Comparison of ENCODE assay signal across 13 cellular contexts in the genomic region with DNA sequence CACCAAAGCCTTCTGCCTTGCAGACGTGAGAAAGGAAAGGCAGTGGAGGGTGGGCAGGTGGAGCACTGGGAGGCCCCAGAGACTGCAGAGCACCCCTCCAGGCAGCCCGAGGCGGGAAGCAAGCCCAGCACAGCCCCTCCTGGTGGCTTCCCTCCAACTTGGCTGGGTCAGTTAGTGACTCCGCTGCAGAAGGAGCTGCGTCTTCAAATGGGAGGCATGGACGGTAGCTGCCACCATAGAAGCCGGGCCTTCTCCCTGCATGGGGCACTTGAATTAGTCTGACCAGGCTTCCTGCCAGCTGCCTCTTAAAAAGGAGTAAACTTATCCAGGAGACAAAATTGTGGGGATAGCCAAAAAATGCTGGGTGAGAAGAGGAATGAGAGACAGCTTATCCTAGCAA.
"Had no signal": no experiment of that assay in that cellular context is flagged by ENCODE, and none has a peak within 500 bp of the region (broad histone marks: within the 10 kb centered on the region; RNA-seq: fewer than 3 reads in every experiment).

No MANE protein-coding gene starts in this region.

- H3K27me3 ChIP-seq: dorsolateral prefrontal cortex, upper lobe of left lung had no signal

- H3K36me3 ChIP-seq: upper lobe of left lung had no signal

- H3K4me3 ChIP-seq: dorsolateral prefrontal cortex, upper lobe of left lung had no signal

- H3K27ac ChIP-seq: upper lobe of left lung had no signal

- DNase-seq: activated CD4-positive, alpha-beta T cell treated with anti-CD3 and anti-CD28 coated beads for 1 hour; activated CD4-positive, alpha-beta T cell treated with anti-CD3 and anti-CD28 coated beads, Interleukin-2, amount 50 U/mL, for 48 hours; activated CD8-positive, alpha-beta memory T cell treated with anti-CD3 and anti-CD28 coated beads, Interleukin-2, amount 10 ng/mL, durations not matched to agents 7 days and 5 days; activated effector memory CD4-positive, alpha-beta T cell treated with anti-CD3 and anti-CD28 coated beads, Interleukin-2, amount 50 U/mL, for 16 hours; activated T-cell treated with anti-CD3 and anti-CD28 coated beads, Interleukin-2, amount 50 U/mL, for 4 hours; glutamatergic neuron; naive thymus-derived CD8-positive, alpha-beta T cell; occipital lobe; stimulated activated CD4-positive, alpha-beta T cell treated with anti-CD3 and anti-CD28 coated beads, Interleukin-12 subunit alpha, Interleukin-12 subunit beta, amount 100 ng/mL, for 4 hours; stimulated activated naive CD4-positive, alpha-beta T cell; SW 1271 had no signal
